Comparison of ENCODE assay signal across 1 cellular context in genomic region chr1:202551683-202552082, GRCh38.
TF ChIP-seq lines count a peak whose summit lies in the region.

No MANE protein-coding gene starts in this region.

TF ChIP-seq in K562, 482 proteins besides CTCF, POLR2A, EP300 and RAD21 (continued from another document and continues in another):
- TF ChIP-seq PBX2 (CRISPR knock-in tag; IDR thresholded peaks at IDR 0.05; ENCODE audit: low read depth), result no peak
- no peak for TF ChIP-seq PBX2 (tag; conservative IDR thresholded peaks at IDR 0.05; ENCODE audit: low read depth)
- TF ChIP-seq HMGXB4 (CRISPR knock-in tag; IDR thresholded peaks at IDR 0.05), result no peak
- TF ChIP-seq MXI1 (IDR thresholded peaks at IDR 0.05; ENCODE audit: low read depth, low read length), result no peak
- TF ChIP-seq KLF13 (tag; IDR thresholded peaks at IDR 0.05; ENCODE audit: borderline replicate concordance, low read depth), result no peak
- TF ChIP-seq FUS (optimal IDR thresholded peaks at IDR 0.05; ENCODE audit: low read depth, low read length), result no peak
- TF ChIP-seq RNF219 (CRISPR knock-in tag; IDR thresholded peaks at IDR 0.05), result no peak
- no peak for TF ChIP-seq ZBTB8A (IDR thresholded peaks at IDR 0.05; ENCODE audit: partially characterized antibody)
- TF ChIP-seq, protein P1, sequence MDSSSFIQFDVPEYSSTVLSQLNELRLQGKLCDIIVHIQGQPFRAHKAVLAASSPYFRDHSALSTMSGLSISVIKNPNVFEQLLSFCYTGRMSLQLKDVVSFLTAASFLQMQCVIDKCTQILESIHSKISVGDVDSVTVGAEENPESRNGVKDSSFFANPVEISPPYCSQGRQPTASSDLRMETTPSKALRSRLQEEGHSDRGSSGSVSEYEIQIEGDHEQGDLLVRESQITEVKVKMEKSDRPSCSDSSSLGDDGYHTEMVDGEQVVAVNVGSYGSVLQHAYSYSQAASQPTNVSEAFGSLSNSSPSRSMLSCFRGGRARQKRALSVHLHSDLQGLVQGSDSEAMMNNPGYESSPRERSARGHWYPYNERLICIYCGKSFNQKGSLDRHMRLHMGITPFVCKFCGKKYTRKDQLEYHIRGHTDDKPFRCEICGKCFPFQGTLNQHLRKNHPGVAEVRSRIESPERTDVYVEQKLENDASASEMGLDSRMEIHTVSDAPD (CRISPR knock-in tag; IDR thresholded peaks at IDR 0.05), result no peak
- TF ChIP-seq BDP1 (IDR thresholded peaks at IDR 0.05; ENCODE audit: insufficient read depth, insufficient read length), result no peak
- no peak for TF ChIP-seq MAZ (CRISPR knock-in tag; conservative IDR thresholded peaks at IDR 0.05 in 1 of 2, IDR thresholded peaks at IDR 0.05 in 1 of 2)
- no peak for TF ChIP-seq TGIF2 (CRISPR knock-in tag; IDR thresholded peaks at IDR 0.05)
- no peak for TF ChIP-seq POLR2AphosphoS5 (IDR thresholded peaks at IDR 0.05; ENCODE audit: control insufficient read depth, insufficient read depth, low read depth, low read length)
- no peak for TF ChIP-seq ZEB2 (IDR thresholded peaks at IDR 0.05)
- TF ChIP-seq TBP (optimal IDR thresholded peaks at IDR 0.05; ENCODE audit: low read depth, low read length), result no peak
- TF ChIP-seq, protein P2, sequence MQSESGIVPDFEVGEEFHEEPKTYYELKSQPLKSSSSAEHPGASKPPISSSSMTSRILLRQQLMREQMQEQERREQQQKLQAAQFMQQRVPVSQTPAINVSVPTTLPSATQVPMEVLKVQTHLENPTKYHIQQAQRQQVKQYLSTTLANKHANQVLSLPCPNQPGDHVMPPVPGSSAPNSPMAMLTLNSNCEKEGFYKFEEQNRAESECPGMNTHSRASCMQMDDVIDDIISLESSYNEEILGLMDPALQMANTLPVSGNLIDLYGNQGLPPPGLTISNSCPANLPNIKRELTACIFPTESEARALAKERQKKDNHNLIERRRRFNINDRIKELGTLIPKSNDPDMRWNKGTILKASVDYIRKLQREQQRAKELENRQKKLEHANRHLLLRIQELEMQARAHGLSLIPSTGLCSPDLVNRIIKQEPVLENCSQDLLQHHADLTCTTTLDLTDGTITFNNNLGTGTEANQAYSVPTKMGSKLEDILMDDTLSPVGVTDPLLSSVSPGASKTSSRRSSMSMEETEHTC (IDR thresholded peaks at IDR 0.05), result no peak
- peak; percentile 79 for TF ChIP-seq ZNF766 (CRISPR knock-in tag; conservative IDR thresholded peaks at IDR 0.05)
- no peak for TF ChIP-seq NBN (IDR thresholded peaks at IDR 0.05; ENCODE audit: low read depth)
- TF ChIP-seq, protein P3, sequence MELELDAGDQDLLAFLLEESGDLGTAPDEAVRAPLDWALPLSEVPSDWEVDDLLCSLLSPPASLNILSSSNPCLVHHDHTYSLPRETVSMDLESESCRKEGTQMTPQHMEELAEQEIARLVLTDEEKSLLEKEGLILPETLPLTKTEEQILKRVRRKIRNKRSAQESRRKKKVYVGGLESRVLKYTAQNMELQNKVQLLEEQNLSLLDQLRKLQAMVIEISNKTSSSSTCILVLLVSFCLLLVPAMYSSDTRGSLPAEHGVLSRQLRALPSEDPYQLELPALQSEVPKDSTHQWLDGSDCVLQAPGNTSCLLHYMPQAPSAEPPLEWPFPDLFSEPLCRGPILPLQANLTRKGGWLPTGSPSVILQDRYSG (tag; conservative IDR thresholded peaks at IDR 0.05; ENCODE audit: low read depth), result no peak
- no peak for TF ChIP-seq SRSF3 (IDR thresholded peaks at IDR 0.05; ENCODE audit: insufficient read depth, low read length)
- no peak for TF ChIP-seq ZKSCAN1 (IDR thresholded peaks at IDR 0.05; ENCODE audit: low read depth, low read length)
- TF ChIP-seq ZNF175 (CRISPR knock-in tag; IDR thresholded peaks at IDR 0.05; ENCODE audit: low read depth), result no peak
- TF ChIP-seq RCOR1 (IDR thresholded peaks at IDR 0.05; ENCODE audit: borderline replicate concordance in 1 of 2, low read depth in 2 of 2, low read length in 2 of 2), result peak in 1 of 2 experiments; percentile 89; a peak in 3 of 4 replicates
- TF ChIP-seq ZNF143 (CRISPR knock-in tag; IDR thresholded peaks at IDR 0.05), result no peak
- TF ChIP-seq THRAP3 (IDR thresholded peaks at IDR 0.05; ENCODE audit: borderline replicate concordance), result no peak
- TF ChIP-seq, protein P4, sequence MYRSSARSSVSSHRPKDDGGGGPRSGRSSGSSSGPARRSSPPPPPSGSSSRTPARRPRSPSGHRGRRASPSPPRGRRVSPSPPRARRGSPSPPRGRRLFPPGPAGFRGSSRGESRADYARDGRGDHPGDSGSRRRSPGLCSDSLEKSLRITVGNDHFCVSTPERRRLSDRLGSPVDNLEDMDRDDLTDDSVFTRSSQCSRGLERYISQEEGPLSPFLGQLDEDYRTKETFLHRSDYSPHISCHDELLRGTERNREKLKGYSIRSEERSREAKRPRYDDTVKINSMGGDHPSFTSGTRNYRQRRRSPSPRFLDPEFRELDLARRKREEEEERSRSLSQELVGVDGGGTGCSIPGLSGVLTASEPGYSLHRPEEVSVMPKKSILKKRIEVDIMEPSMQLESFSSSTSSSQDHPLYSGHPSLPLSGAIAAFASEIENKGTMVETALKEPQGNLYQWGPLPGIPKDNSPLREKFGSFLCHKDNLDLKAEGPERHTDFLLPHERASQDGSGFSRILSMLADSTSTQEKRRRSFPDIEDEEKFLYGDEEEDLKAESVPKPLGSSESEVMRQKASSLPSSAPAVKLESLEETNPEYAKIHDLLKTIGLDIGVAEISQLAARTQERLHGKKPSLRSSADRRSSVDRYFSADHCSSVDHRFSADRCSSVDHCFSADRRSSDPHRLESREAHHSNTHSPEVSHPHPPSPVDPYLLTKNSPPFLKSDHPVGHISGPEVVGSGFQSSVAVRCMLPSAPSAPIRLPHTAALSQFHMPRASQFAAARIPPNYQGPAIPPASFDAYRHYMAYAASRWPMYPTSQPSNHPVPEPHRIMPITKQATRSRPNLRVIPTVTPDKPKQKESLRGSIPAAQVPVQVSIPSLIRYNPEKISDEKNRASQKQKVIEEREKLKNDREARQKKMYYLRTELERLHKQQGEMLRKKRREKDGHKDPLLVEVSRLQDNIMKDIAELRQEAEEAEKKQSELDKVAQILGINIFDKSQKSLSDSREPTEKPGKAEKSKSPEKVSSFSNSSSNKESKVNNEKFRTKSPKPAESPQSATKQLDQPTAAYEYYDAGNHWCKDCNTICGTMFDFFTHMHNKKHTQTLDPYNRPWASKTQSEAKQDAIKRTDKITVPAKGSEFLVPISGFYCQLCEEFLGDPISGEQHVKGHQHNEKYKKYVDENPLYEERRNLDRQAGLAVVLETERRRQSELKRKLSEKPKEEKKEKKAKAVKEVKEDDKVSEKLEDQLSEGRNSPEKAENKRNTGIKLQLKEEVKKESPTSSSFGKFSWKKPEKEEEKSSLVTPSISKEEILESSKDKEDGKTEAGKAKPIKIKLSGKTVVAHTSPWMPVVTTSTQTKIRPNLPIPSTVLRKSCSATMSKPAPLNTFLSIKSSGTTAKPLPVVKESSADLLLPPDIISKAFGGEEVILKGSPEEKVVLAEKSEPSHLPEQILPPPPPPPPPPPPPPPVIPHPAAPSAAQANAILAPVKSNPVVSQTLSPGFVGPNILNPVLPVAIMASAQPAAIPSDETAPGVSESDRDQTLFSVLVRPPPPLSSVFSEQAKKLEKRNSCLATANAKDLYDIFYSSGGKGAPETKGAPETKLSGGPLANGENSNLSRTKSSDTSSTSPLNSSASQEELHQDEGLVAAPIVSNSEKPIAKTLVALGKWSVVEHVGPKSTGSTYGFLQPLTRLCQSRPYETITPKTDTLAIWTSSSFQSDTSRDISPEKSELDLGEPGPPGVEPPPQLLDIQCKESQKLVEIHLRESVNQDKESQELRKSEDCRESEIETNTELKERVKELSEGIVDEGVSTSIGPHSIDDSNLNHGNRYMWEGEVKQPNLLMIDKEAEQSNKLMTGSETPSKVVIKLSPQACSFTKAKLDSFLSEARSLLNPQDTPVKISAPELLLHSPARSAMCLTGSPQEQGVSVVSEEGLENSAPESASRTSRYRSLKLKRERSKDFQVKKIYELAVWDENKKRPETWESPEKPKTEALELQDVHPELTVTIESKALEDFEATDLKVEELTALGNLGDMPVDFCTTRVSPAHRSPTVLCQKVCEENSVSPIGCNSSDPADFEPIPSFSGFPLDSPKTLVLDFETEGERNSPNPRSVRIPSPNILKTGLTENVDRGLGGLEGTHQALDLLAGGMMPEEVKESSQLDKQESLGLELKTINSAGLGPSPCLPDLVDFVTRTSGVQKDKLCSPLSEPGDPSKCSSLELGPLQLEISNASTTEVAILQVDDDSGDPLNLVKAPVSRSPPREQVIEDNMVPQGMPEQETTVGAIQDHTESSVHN (IDR thresholded peaks at IDR 0.05; ENCODE audit: borderline replicate concordance in 1 of 2, low read depth in 1 of 2), result no peak
- no peak for TF ChIP-seq THRB (CRISPR knock-in tag; conservative IDR thresholded peaks at IDR 0.05)
- TF ChIP-seq DNMT1 (IDR thresholded peaks at IDR 0.05), result no peak
- TF ChIP-seq PHF20 (IDR thresholded peaks at IDR 0.05; ENCODE audit: partially characterized antibody), result no peak
- no peak for TF ChIP-seq ATF2 (CRISPR knock-in tag; IDR thresholded peaks at IDR 0.05)
- peak in 1 of 2 experiments; percentile 56; a peak in 1 of 4 replicates for TF ChIP-seq TEAD1 (CRISPR knock-in tag; IDR thresholded peaks at IDR 0.05)
- TF ChIP-seq OTX1 (CRISPR knock-in tag; IDR thresholded peaks at IDR 0.05), result no peak
- TF ChIP-seq KDM5B (IDR thresholded peaks at IDR 0.05; ENCODE audit: insufficient replicate concordance, low read depth, low read length), result no peak
- no peak for TF ChIP-seq ATF7 (IDR thresholded peaks at IDR 0.05)
- no peak for TF ChIP-seq BRD4 (IDR thresholded peaks at IDR 0.05)
- TF ChIP-seq, protein P5, sequence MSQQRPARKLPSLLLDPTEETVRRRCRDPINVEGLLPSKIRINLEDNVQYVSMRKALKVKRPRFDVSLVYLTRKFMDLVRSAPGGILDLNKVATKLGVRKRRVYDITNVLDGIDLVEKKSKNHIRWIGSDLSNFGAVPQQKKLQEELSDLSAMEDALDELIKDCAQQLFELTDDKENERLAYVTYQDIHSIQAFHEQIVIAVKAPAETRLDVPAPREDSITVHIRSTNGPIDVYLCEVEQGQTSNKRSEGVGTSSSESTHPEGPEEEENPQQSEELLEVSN (IDR thresholded peaks at IDR 0.05; ENCODE audit: borderline replicate concordance in 1 of 2, extremely low read depth in 1 of 2, insufficient read depth in 1 of 2, insufficient read length in 1 of 2, low read depth in 1 of 2, low read length in 1 of 2, poor library complexity in 1 of 2, severe bottlenecking in 1 of 2), result no peak
